8 cellular contexts compared by ENCODE assay signal in the genomic region with DNA sequence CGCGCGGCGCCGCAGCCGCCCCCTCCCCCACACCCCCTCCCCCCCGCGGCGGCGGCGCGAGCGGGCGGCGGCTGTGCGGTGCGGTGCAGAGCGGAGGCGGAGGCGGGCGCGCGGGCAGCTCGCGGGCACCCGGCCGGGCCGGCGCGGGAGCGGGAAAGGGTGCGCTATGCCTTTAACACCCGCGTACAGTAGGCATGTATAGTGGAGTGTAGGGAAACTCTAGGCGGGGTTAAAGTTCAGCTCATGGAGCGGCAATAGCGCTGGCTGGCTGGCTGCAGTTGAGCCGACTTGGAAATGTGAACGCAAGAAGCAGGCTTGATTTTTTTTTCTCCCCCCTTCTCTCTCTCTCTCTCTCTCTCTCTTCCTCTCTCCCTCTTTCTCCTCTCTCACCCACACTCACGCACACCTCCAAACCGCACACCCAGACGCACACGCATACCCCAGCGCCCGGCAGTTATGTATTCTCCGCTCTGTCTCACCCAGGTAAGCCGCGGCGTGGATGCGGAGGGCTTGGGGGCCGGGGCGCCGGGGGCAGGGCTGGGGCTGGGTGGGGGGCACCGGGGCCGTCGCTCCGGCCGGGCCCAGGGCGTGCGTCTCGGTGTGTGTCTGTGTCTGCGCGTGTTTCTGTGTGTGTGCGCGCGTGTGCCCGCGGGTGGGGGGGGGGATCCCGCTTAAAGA. TPM values are rescaled to one million over a fixed set of nuclear protein-coding genes. Genes with fewer than 3 reads are reported as not detected.
DNase-seq lines count a peak whose midpoint lies in the region; TF ChIP-seq lines count a peak whose summit lies in the region.

A gene (plus strand): TSS at position 226 of the 678 bp plus-strand sequence.

- H3K4me3 Mint-ChIP-seq in activated T-cell treated with anti-CD3 and anti-CD28 coated beads, Interleukin-2, amount 50 U/mL, for 24 hours, result peak within 1 kb of the TSS; percentile 83

- H3K27me3 ChIP-seq in esophagus muscularis mucosa (no peaks in the 10 kb centered on the region), thymus (ENCODE audit: control insufficient read depth, insufficient read depth) (peaks cover 19% of the 10 kb centered on the region)

- H3K9me3 Mint-ChIP-seq in activated T-cell treated with anti-CD3 and anti-CD28 coated beads, Interleukin-2, amount 50 U/mL, for 24 hours, result no peaks in the 10 kb centered on the region

- H3K9me3 ChIP-seq in esophagus muscularis mucosa (no peaks in the 10 kb centered on the region), thymus (ENCODE audit: control insufficient read depth) (no peaks in the 10 kb centered on the region)

- H3K27ac ChIP-seq in esophagus muscularis mucosa (replicated peaks in 1 of 4), result peak within 1 kb of the TSS; percentile 97 to 98 (median 98)
- peak within 1 kb of the TSS; percentile 88 for H3K27ac ChIP-seq in thymus (ENCODE audit: low read depth)

- peaks cover 50% of the 10 kb centered on the region for H3K4me1 Mint-ChIP-seq in activated T-cell treated with anti-CD3 and anti-CD28 coated beads, Interleukin-2, amount 50 U/mL, for 24 hours (ENCODE audit: low read depth)

- WGBS in esophagus muscularis mucosa, result under 1% methylated on average over 18 of the region's 69 CpGs
- WGBS in thymus, result 1% methylated on average over 69 of the region's 69 CpGs

- H3K4me1 ChIP-seq in esophagus muscularis mucosa, result peaks cover 39 to 68% (median 60%) of the 10 kb centered on the region in 4 donors
- peaks cover 27% of the 10 kb centered on the region for H3K4me1 ChIP-seq in thymus (ENCODE audit: control insufficient read depth, insufficient read depth, low read length)

- peaks cover 5% of the 10 kb centered on the region for H3K36me3 Mint-ChIP-seq in activated T-cell treated with anti-CD3 and anti-CD28 coated beads, Interleukin-2, amount 50 U/mL, for 24 hours (ENCODE audit: low read depth)

- peaks cover 24% of the 10 kb centered on the region for H3K27me3 Mint-ChIP-seq in activated T-cell treated with anti-CD3 and anti-CD28 coated beads, Interleukin-2, amount 50 U/mL, for 24 hours

- peak; percentile 16 for TF ChIP-seq POLR2A in esophagus muscularis mucosa (IDR thresholded peaks at IDR 0.05; ENCODE audit: low read depth)

- peak; percentile 32 for DNase-seq in NCI-H1436 (lab: John Stamatoyannopoulos, UW)
- DNase-seq in NCI-H1436 treated with DMSO at 0.1 percent for 48 hours (lab: John Stamatoyannopoulos, UW), result no peak
- peak; percentile 20 for DNase-seq in NCI-H748 treated with DMSO at 0.1 percent for 48 hours (lab: John Stamatoyannopoulos, UW)
- peak; percentile 61 for DNase-seq in activated T-cell treated with anti-CD3 and anti-CD28 coated beads, Interleukin-2, amount 50 U/mL, for 24 hours
- DNase-seq in esophagus muscularis mucosa (ENCODE audit: extremely low spot score), result no peak
- peak; percentile 66 for DNase-seq in mucosa of gallbladder (ENCODE audit: low spot score)
- no peak for DNase-seq in GF-D8 (lab: John Stamatoyannopoulos, UW)

- no peak for TF ChIP-seq CTCF in esophagus muscularis mucosa (IDR thresholded peaks at IDR 0.05)

- H3K4me3 ChIP-seq in esophagus muscularis mucosa (peak within 1 kb of the TSS; percentile 71 to 96 (median 88)), thymus (ENCODE audit: low read length) (peak within 1 kb of the TSS; percentile 79)

- H3K27ac Mint-ChIP-seq in activated T-cell treated with anti-CD3 and anti-CD28 coated beads, Interleukin-2, amount 50 U/mL, for 24 hours, result peak within 1 kb of the TSS; percentile 78

- no peaks in the 10 kb centered on the region for H3K36me3 ChIP-seq in esophagus muscularis mucosa
- no peaks in the 10 kb centered on the region for H3K36me3 ChIP-seq in thymus (ENCODE audit: control insufficient read depth, insufficient read depth)

- intact Hi-C loops in esophagus muscularis mucosa (cut with DNase I), result loop anchor here (10.0 kb wide), 1 partner anchor 162 kb away; no protein-coding TSS in a partner anchor

- no peak for TF ChIP-seq EP300 in esophagus muscularis mucosa (IDR thresholded peaks at IDR 0.05)

RNA-seq across cellular contexts. Expression of the gene that starts here (rescaled TPM):
- total RNA-seq in esophagus muscularis mucosa (100 to 1,000 TPM; 134 to 183 (median 148) TPM), mucosa of gallbladder (82.8 TPM)
- polyA plus RNA-seq in thymus, result 10.3 TPM

Comparison
In these comparisons a context has a peak if more than half of its experiments do, and no peak if none do; other contexts are left out.
1. DNase-seq: peak in NCI-H1436 (single experiment), NCI-H748 treated with DMSO at 0.1 percent for 48 hours (single experiment), activated T-cell treated with anti-CD3 and anti-CD28 coated beads, Interleukin-2, amount 50 U/mL, for 24 hours (single experiment) and mucosa of gallbladder (single experiment); none in NCI-H1436 treated with DMSO at 0.1 percent for 48 hours (single experiment), esophagus muscularis mucosa (single experiment) and GF-D8 (single experiment).